1 cellular context compared by ENCODE assay signal in the genomic region with DNA sequence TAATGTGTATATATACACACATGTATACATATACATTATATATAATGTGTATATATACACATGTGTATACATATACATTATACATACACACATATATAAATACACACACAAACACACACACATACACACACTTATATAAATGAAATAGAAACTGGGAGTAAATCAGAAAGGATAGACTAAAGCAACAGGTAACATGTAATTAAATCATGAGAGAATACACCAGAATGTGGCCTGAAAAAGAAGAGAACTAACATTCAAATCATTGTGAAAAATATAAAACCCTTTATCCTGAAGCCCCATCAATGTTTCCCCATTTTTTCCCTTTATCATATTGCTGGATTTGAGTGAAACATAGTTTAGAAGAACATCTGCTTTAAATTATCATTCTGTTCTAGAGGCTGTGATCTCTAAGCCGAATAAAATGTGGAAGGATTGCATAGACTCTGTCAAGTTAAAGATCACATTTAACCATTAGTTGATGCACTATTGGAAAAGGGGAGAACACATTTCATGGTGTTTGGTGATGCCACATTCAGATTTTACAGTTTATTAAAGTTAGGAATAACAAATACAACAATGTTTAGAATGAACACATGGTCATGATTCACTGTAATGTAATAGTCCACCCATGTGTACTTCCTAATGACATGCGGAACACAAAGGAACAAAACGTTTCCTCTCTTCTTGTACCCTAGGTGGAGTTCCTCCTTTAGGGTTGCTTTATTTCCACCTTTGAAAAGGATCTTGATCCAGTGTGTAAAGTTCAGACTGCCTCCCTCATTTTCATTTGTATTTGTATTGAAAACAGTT.
TF ChIP-seq lines count a peak whose summit lies in the region.

No MANE protein-coding gene starts in this region.

TF ChIP-seq in SK-N-SH, 30 proteins besides CTCF, POLR2A, EP300 and RAD21:
- TF ChIP-seq RXRA (IDR thresholded peaks at IDR 0.05; ENCODE audit: borderline replicate concordance, low read depth) (no peak), TCF12 (IDR thresholded peaks at IDR 0.05) (peak; percentile 88)
